In genomic region chr9:89982016-89982415, GRCh38 we compare ENCODE assay signal across 19 cellular contexts.
"Had no signal": no experiment of that assay in that cellular context is flagged by ENCODE, and none has a peak within 500 bp of the region (broad histone marks: within the 10 kb centered on the region; RNA-seq: fewer than 3 reads in every experiment).

No MANE protein-coding gene starts in this region.

- H3K9me3 ChIP-seq: SK-N-SH had no signal

- H3K4me3 ChIP-seq: MG63 had no signal

- H3K27me3 ChIP-seq: MG63 had no signal

- H3K36me3 ChIP-seq: MG63 had no signal

- DNase-seq: IMR-90, Karpas-422, KG1, MG63, NCI-H1092, NCI-H1436, NCI-H187, NCI-H2029, NCI-H2081 treated with DMSO at 0.1 percent for 48 hours, NCI-H2171, NCI-H226, NCI-H446, NCI-H510A, NCI-H524 treated with DMSO at 0.1 percent for 48 hours, NCI-H69, NCI-H774, RPMI8226, SHP77, SK-N-SH had no signal
